ENCODE assay signal across 14 cellular contexts in genomic region chr13:111516712-111517640, GRCh38.
DNase-seq lines count a peak whose midpoint lies in the region.
"Had no signal": no experiment of that assay in that cellular context is flagged by ENCODE, and none has a peak within 500 bp of the region (broad histone marks: within the 10 kb centered on the region; RNA-seq: fewer than 3 reads in every experiment).

No MANE protein-coding gene starts in this region.

- peak; percentile 37 for DNase-seq in DMS153 (lab: John Stamatoyannopoulos, UW)
- peak; percentile 83 for DNase-seq in NCI-H1092 treated with DMSO at 0.1 percent for 48 hours (lab: John Stamatoyannopoulos, UW)
- no peak for DNase-seq in adipocyte (ENCODE audit: low read depth)
- DNase-seq in pons (ENCODE audit: low spot score), result peak; percentile 6
- no peak for DNase-seq in Ammon's horn (ENCODE audit: low spot score)
- no peak for DNase-seq in activated effector memory CD4-positive, alpha-beta T cell treated with Interleukin-2 at 50 U/mL for 16 hours
- no peak for DNase-seq in NOMO-1 treated with DMSO at 0.1 percent for 48 hours (lab: John Stamatoyannopoulos, UW; ENCODE audit: unreplicated experiment)
- DNase-seq: activated CD4-positive, alpha-beta memory T cell treated with anti-CD3 and anti-CD28 coated beads for 36 hours; amniotic stem cell; CD4-positive, CD25-positive, alpha-beta regulatory T cell; GM23248; NCI-H2171; stimulated activated CD4-positive, alpha-beta T cell treated with anti-CD3 and anti-CD28 coated beads, Interleukin-2, amount 100 ng/mL, for 24 hours had no signal

- H3K27me3 ChIP-seq in adipocyte (replicated peaks; ENCODE audit: control insufficient read depth, insufficient read depth, low read length), result peaks cover 7% of the 10 kb centered on the region

- H3K9me3 ChIP-seq in adipocyte (ENCODE audit: control insufficient read depth, low read length), result no peaks in the 10 kb centered on the region
- H3K9me3 ChIP-seq: suprapubic skin had no signal

- H3K36me3 ChIP-seq in adipocyte (ENCODE audit: control insufficient read depth, insufficient read depth, low read length, severe bottlenecking), result no peaks in the 10 kb centered on the region
- H3K36me3 ChIP-seq: suprapubic skin had no signal

- H3K9ac ChIP-seq in adipocyte (ENCODE audit: low read length), result no peak overlapping the region
- H3K9ac ChIP-seq: GM23248 had no signal

- H3K4me1 ChIP-seq in adipocyte (ENCODE audit: control insufficient read depth, insufficient read depth, low read length), result no peaks in the 10 kb centered on the region
- H3K4me1 ChIP-seq: suprapubic skin had no signal

- H3K4me3 ChIP-seq in adipocyte (ENCODE audit: low read length), result peak overlapping the region; percentile 40
- H3K4me3 ChIP-seq: GM23248, suprapubic skin had no signal

Comparison
In these comparisons a context has a peak if more than half of its experiments do, and no peak if none do; other contexts are left out.
1. DNase-seq: peak in DMS153 (single experiment), NCI-H1092 treated with DMSO at 0.1 percent for 48 hours (single experiment) and pons (single experiment); none in adipocyte (single experiment), Ammon's horn (single experiment), activated effector memory CD4-positive, alpha-beta T cell treated with Interleukin-2 at 50 U/mL for 16 hours (single experiment) and NOMO-1 treated with DMSO at 0.1 percent for 48 hours (single experiment).